ENCODE assay signal across 16 cellular contexts in the genomic region with DNA sequence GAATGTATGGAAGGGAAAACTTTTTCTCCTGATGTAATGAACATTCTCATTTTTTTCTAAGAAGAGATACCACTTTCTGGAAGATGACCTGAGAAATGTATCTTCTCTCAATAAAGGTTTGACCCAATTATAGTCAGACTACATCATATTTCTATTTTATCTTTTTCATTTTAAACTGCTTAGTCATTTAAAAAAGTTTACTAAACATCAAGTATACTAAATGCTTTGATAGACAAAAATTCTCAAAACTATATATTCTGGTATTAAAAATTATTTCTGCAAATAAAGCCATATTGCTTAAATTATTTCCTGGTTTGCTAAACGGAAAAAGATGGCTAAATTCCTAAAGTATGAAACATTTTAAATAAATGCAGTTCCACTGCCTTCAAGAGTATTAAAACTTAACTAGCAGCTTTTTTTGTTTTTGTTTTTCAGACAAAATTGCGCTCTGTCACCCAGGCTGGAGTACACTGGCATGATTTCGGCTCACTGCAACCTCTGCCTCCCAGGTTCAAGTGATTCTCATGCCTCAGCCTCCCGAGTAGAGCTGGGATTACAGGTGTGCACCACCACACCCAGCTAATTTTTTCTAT. TPM values are rescaled to one million over a fixed set of nuclear protein-coding genes. Genes with fewer than 3 reads are reported as not detected.
A peak's percentile ranks its signal among the peaks of the same experiment; 100 is the strongest.
DNase-seq lines count a peak whose midpoint lies in the region; ATAC-seq, FAIRE-seq and TF ChIP-seq lines count a peak whose summit lies in the region.
"Had no signal": no experiment of that assay in that cellular context is flagged by ENCODE, and none has a peak within 500 bp of the region (broad histone marks: within the 10 kb centered on the region; RNA-seq: fewer than 3 reads in every experiment).

No MANE protein-coding gene starts in this region.

- H3K9me3 Mint-ChIP-seq in stimulated activated memory B cell treated with anti-CD40 and anti-IgM and Interleukin-4, amounts not matched to agents 10 μg/mL and 1 μg/mL and 100 μg/mL, for 72 hours: peaks cover 5% of the 10 kb centered on the region
- H3K9me3 Mint-ChIP-seq: CD4-positive, alpha-beta T cell had no signal

- intact Hi-C loops in GM12878 (cut with micrococcal nuclease; ENCODE audit: unreplicated experiment) (no loop called here), mucosa of descending colon (cut with DNase I, micrococcal nuclease) (no loop called here)

- H3K27ac ChIP-seq in Karpas-422 (ENCODE audit: low read length) (peak overlapping the region; percentile 79; the same call in 1 of the 2 replicates), GM12878 (ENCODE audit: control insufficient read depth, insufficient read depth) (0 out of 2 replicates have a peak overlapping the region, but pooled peaks have one; percentile 36)
- H3K27ac ChIP-seq: HL-60 had no signal

- H3K27me3 Mint-ChIP-seq in stimulated activated memory B cell treated with anti-CD40 and anti-IgM and Interleukin-4, amounts not matched to agents 10 μg/mL and 1 μg/mL and 100 μg/mL, for 72 hours: no peaks in the 10 kb centered on the region
- H3K27me3 Mint-ChIP-seq: CD4-positive, alpha-beta T cell had no signal

- H3K27ac Mint-ChIP-seq in stimulated activated memory B cell treated with anti-CD40 and anti-IgM and Interleukin-4, amounts not matched to agents 10 μg/mL and 1 μg/mL and 100 μg/mL, for 72 hours: peak overlapping the region; percentile 90

- no peak for TF ChIP-seq RAD21 in GM12878 (IDR thresholded peaks at IDR 0.05; ENCODE audit: insufficient read depth, low read depth, low read length)

- H3K9ac ChIP-seq in Karpas-422 (ENCODE audit: low read length) (no peak overlapping the region), GM12878 (ENCODE audit: control insufficient read depth, insufficient read depth, low read length) (no peak overlapping the region)

- RAD21 ChIA-PET in GM12878 (lab: Charles Lee; ENCODE audit: unreplicated experiment): no interaction called here

- DNase-seq in EL (peak; percentile 20), Karpas-422 (no peak), GM12878 (ENCODE audit: low read depth, low spot score) (no peak), mucosa of descending colon (no peak), NCI-H2227 (lab: John Stamatoyannopoulos, UW; ENCODE audit: unreplicated experiment) (no peak)
- DNase-seq: ACHN; CD4-positive, alpha-beta T cell; DMS53; NCI-H1417 treated with DMSO at 0.1 percent for 48 hours; NCI-H2029 treated with DMSO at 0.1 percent for 48 hours; NCI-H2171 treated with DMSO at 0.1 percent for 48 hours; NCI-H774 had no signal

- no peak for TF ChIP-seq EP300 in GM12878 (IDR thresholded peaks at IDR 0.05; ENCODE audit: borderline replicate concordance in 1 of 2, control insufficient read depth in 1 of 2, low read depth in 2 of 2, low read length in 2 of 2)

- CTCF ChIA-PET in GM12878 (lab: Yijun Ruan, JAX): interaction anchor here (1.1 to 1.2 kb wide), 2 partner anchors 26 to 32 kb away, joined by 3 to 4 read pairs; no protein-coding TSS in a partner anchor

- 86% methylated on average over 4 of the region's 4 CpGs for WGBS in GM12878 (ENCODE audit: insufficient coverage, insufficient replicate concordance, low lambda C conversion rate, missing lambda C conversion rate)

- H3K9me2 ChIP-seq in Karpas-422 (replicated peaks; ENCODE audit: insufficient read depth, low read length): no peaks in the 10 kb centered on the region

- H3K79me2 ChIP-seq in Karpas-422 (ENCODE audit: low read length) (peaks cover 92% of the 10 kb centered on the region), GM12878 (ENCODE audit: control insufficient read depth, insufficient read depth, low read length) (peaks cover 75% of the 10 kb centered on the region)

- H4K20me1 ChIP-seq in Karpas-422 (ENCODE audit: insufficient read depth, low read depth, low read length) (peaks cover 19% of the 10 kb centered on the region), GM12878 (ENCODE audit: control insufficient read depth, insufficient read depth) (no peaks in the 10 kb centered on the region)

- in situ Hi-C loops in GM12878 (cut with MboI): no loop called here

- POLR2A ChIA-PET in GM12878 (lab: Charles Lee): no interaction called here

- no peak for ATAC-seq in GM12878
- ATAC-seq in stimulated activated memory B cell treated with anti-CD40 and anti-IgM and Interleukin-4, amounts not matched to agents 10 μg/mL and 1 μg/mL and 100 μg/mL, for 72 hours: no peak
- no peak for ATAC-seq in mucosa of descending colon
- ATAC-seq in HG02610 (IDR thresholded peaks at IDR 0.05; ENCODE audit: unreplicated experiment): no peak

- H3K4me1 ChIP-seq in Karpas-422 (ENCODE audit: low read length): peaks cover 38% of the 10 kb centered on the region
- peaks cover 10% of the 10 kb centered on the region for H3K4me1 ChIP-seq in GM12878 (ENCODE audit: control insufficient read depth, insufficient read depth, low read length)
- H3K4me1 ChIP-seq in mucosa of descending colon (ENCODE audit: low read depth): no peaks in the 10 kb centered on the region

- H3K4me2 ChIP-seq in Karpas-422 (ENCODE audit: low read depth, low read length, poor library complexity, severe bottlenecking): no peak overlapping the region
- H3K4me2 ChIP-seq in GM12878 (ENCODE audit: control insufficient read depth, insufficient read depth): no peak overlapping the region

- no peak overlapping the region for H3K4me3 Mint-ChIP-seq in stimulated activated memory B cell treated with anti-CD40 and anti-IgM and Interleukin-4, amounts not matched to agents 10 μg/mL and 1 μg/mL and 100 μg/mL, for 72 hours
- H3K4me3 Mint-ChIP-seq: CD4-positive, alpha-beta T cell had no signal

- H3K4me3 ChIP-seq in Karpas-422 (ENCODE audit: low read length) (no peak overlapping the region), GM12878 (no peak overlapping the region), mucosa of descending colon (no peak overlapping the region)

- H3K9me3 ChIP-seq in Karpas-422 (ENCODE audit: low read length) (no peaks in the 10 kb centered on the region), GM12878 (replicated peaks; ENCODE audit: control insufficient read depth, insufficient read depth, low read length) (peaks cover 18% of the 10 kb centered on the region), mucosa of descending colon (no peaks in the 10 kb centered on the region)

- no peak for TF ChIP-seq CTCF in GM12878 (IDR thresholded peaks at IDR 0.05 in 2 of 3, conservative IDR thresholded peaks at IDR 0.05 in 1 of 3; ENCODE audit: control insufficient read depth in 2 of 3, extremely low read depth in 1 of 3, insufficient read depth in 1 of 3, low read depth in 3 of 3, low read length in 3 of 3)
- TF ChIP-seq CTCF in mucosa of descending colon (IDR thresholded peaks at IDR 0.05): no peak

- no peak overlapping the region for H2AFZ ChIP-seq in Karpas-422 (ENCODE audit: low read length)
- H2AFZ ChIP-seq in GM12878 (ENCODE audit: control insufficient read depth, low read depth, low read length): no peak overlapping the region

- H3K36me3 Mint-ChIP-seq in stimulated activated memory B cell treated with anti-CD40 and anti-IgM and Interleukin-4, amounts not matched to agents 10 μg/mL and 1 μg/mL and 100 μg/mL, for 72 hours: peaks cover 43% of the 10 kb centered on the region

- no peaks in the 10 kb centered on the region for H3K27me3 ChIP-seq in Karpas-422 (ENCODE audit: low read length)
- H3K27me3 ChIP-seq in GM12878 (replicated peaks in 1 of 2; ENCODE audit: control insufficient read depth in 2 of 2, insufficient read depth in 2 of 2, low read length in 1 of 2): no peaks in the 10 kb centered on the region

- TF ChIP-seq POLR2A in GM12878 (IDR thresholded peaks at IDR 0.05; ENCODE audit: low read depth, low read length): no peak

- peaks cover 74% of the 10 kb centered on the region for H3K4me1 Mint-ChIP-seq in stimulated activated memory B cell treated with anti-CD40 and anti-IgM and Interleukin-4, amounts not matched to agents 10 μg/mL and 1 μg/mL and 100 μg/mL, for 72 hours

- H3K36me3 ChIP-seq in Karpas-422 (ENCODE audit: insufficient read depth, low read length) (no peaks in the 10 kb centered on the region), GM12878 (ENCODE audit: control insufficient read depth in 2 of 2, insufficient read depth in 2 of 2, low read length in 1 of 2) (peaks cover 0 to 3% of the 10 kb centered on the region in 2 experiments; a peak in 1 of 4 replicates), mucosa of descending colon (ENCODE audit: low read depth) (no peaks in the 10 kb centered on the region)

- SMC1A ChIA-PET in GM12878 (lab: Charles Lee; ENCODE audit: uncharacterized antibody, unreplicated experiment): no interaction called here

- no TSS peak for BruUV-seq in GM12878 (replicated peaks; lab: Mats Ljungman, UMichigan)

- FAIRE-seq in GM12878 (lab: Jason Lieb, UNC): no peak
- FAIRE-seq: HTR-8/SVneo had no signal

TF ChIP-seq in GM12878, 131 proteins besides CTCF, POLR2A, EP300 and RAD21 (continues in another document):
- TF ChIP-seq NBN (IDR thresholded peaks at IDR 0.05) (no peak), BRCA1 (IDR thresholded peaks at IDR 0.05; ENCODE audit: low read depth, low read length) (no peak), CEBPB (IDR thresholded peaks at IDR 0.05; ENCODE audit: borderline replicate concordance in 1 of 2, low read depth in 2 of 2, low read length in 2 of 2) (no peak)

RNA-seq across cellular contexts. Expression of a gene that starts 37.1 kb away (rescaled TPM):
- total RNA-seq in Karpas-422 (2014; rRNA removed; shearing (Covaris generic); ENCODE audit: low replicate concordance): 52.3 and 72.9 TPM in 2 replicates
- 68.9 and 73.9 TPM in 2 replicates for total RNA-seq in GM12878 (2013; cell fraction: nucleolus; rRNA removed)
- 44.5 and 55.5 TPM in 2 replicates for total RNA-seq in GM12878 (2014; rRNA removed)
- total RNA-seq in GM12878 (2014; rRNA removed; fragmentation: Illumina TruSeq; extraction: Trizol): 50.9 TPM in 2 replicates
- 48.4 and 50.7 TPM in 2 replicates for total RNA-seq in GM12878 (2021)
- 15.2 TPM for polyA plus RNA-seq in GM12878 (2011; ENCODE audit: low read depth)
- 61.5 and 64.7 TPM in 2 replicates for polyA plus RNA-seq in GM12878 (2011; rRNA removed)
- 40.9 and 41.2 TPM in 2 replicates for polyA plus RNA-seq in GM12878 (2011; cell fraction: cytosol; rRNA removed)
- 34.3 and 43.8 TPM in 2 replicates for polyA plus RNA-seq in GM12878 (2011; cell fraction: nucleus; rRNA removed)
- polyA plus RNA-seq in GM12878 (2012): 23.6 and 28.8 TPM in 2 replicates
- 46.9 and 64.0 TPM in 2 replicates for polyA plus RNA-seq in GM12878 (2014; fragmentation: Illumina TruSeq; extraction: Trizol)
- 1 to 10 TPM; 4.3 to 7.7 TPM for polyA plus RNA-seq in GM12878 (2014; fragmentation: Nextera tagmentation; extraction: Ambion mirVana)
- polyA plus RNA-seq in GM12878 (2014; rRNA removed): 30.7 and 35.4 TPM in 2 replicates
- 10 to 100 TPM; 27.8 to 28.2 TPM for polyA plus RNA-seq in GM12878 (2016; fragmentation: Nextera tagmentation; extraction: Ambion mirVana)
- polyA minus RNA-seq in GM12878 (2011; rRNA and poly(A)+ RNA removed): 111 and 144 TPM in 2 replicates
- polyA minus RNA-seq in GM12878 (2011; cell fraction: cytosol; rRNA and poly(A)+ RNA removed): 39.8 and 43.9 TPM in 2 replicates
- polyA minus RNA-seq in GM12878 (2011; cell fraction: nucleus; rRNA and poly(A)+ RNA removed): 24.8 and 39.9 TPM in 2 replicates
- 10 to 100 TPM; 37.2 to 50.2 (median 39.5) TPM for total RNA-seq in mucosa of descending colon
